Comparison of ENCODE assay signal across 22 cellular contexts in genomic region chr14:69504775-69505174, GRCh38. TPM values are rescaled to one million over a fixed set of nuclear protein-coding genes. Genes with fewer than 3 reads are reported as not detected.
A peak's percentile ranks its signal among the peaks of the same experiment; 100 is the strongest.
DNase-seq lines count a peak whose midpoint lies in the region; ATAC-seq, FAIRE-seq and TF ChIP-seq lines count a peak whose summit lies in the region.
"Had no signal": no experiment of that assay in that cellular context is flagged by ENCODE, and none has a peak within 500 bp of the region (broad histone marks: within the 10 kb centered on the region; RNA-seq: fewer than 3 reads in every experiment).

No MANE protein-coding gene starts in this region.

- H2BK120ac ChIP-seq in trophoblast cell (ENCODE audit: insufficient read depth, low read length, poor library complexity): no peak overlapping the region

- H3K4me3 Mint-ChIP-seq in activated naive CD8-positive, alpha-beta T cell treated with anti-CD3 and anti-CD28 coated beads, Interleukin-2, amount 50 U/mL, for 24 hours: no peak overlapping the region
- H3K4me3 Mint-ChIP-seq: B cell; CD8-positive, alpha-beta T cell; HFFc6 had no signal

- DNase-seq in G401 (ENCODE audit: low spot score) (peak; percentile 82), Karpas-422 (no peak), cerebellar cortex (ENCODE audit: low spot score) (peak; percentile 77), kidney (peak; percentile 2), trophoblast cell (no peak), COLO668 (lab: John Stamatoyannopoulos, UW; ENCODE audit: unreplicated experiment) (no peak)
- no peak for DNase-seq in activated naive CD8-positive, alpha-beta T cell treated with anti-CD3 and anti-CD28 coated beads, Interleukin-2, amount 50 U/mL, for 24 hours
- DNase-seq: CD8-positive, alpha-beta T cell; COR-L47; DMS 273 treated with DMSO at 0.1 percent for 48 hours; DMS53; DND-41; EL; GM23248; HFFc6 had no signal

- H3K4me2 ChIP-seq in Karpas-422 (ENCODE audit: low read depth, low read length, poor library complexity, severe bottlenecking) (no peak overlapping the region), trophoblast cell (ENCODE audit: low read length) (no peak overlapping the region)
- H3K4me2 ChIP-seq: BLaER1 treated with 17β-estradiol and CSF1 and Interleukin-3, amounts not matched to agents 10 nM and 100 nM had no signal

- no peak overlapping the region for H4K12ac ChIP-seq in trophoblast cell (ENCODE audit: low read depth, low read length)

- no peak overlapping the region for H3K18ac ChIP-seq in trophoblast cell (ENCODE audit: low read length)

- no peaks in the 10 kb centered on the region for H3K9me3 Mint-ChIP-seq in activated naive CD8-positive, alpha-beta T cell treated with anti-CD3 and anti-CD28 coated beads, Interleukin-2, amount 50 U/mL, for 24 hours
- H3K9me3 Mint-ChIP-seq: CD8-positive, alpha-beta T cell; HFFc6 had no signal

- no peaks in the 10 kb centered on the region for H3K79me2 ChIP-seq in Karpas-422 (ENCODE audit: low read length)
- no peaks in the 10 kb centered on the region for H3K79me2 ChIP-seq in trophoblast cell (ENCODE audit: control insufficient read depth, insufficient read depth, low read length, poor library complexity)

- intact Hi-C loops in kidney (cut with DNase I): no loop called here

- H3K23ac ChIP-seq in trophoblast cell (ENCODE audit: low read length): no peak overlapping the region

- H3K36me3 ChIP-seq in Karpas-422 (ENCODE audit: insufficient read depth, low read length) (no peaks in the 10 kb centered on the region), kidney (ENCODE audit: control insufficient read depth in 1 of 2, insufficient read depth in 2 of 2, low read length in 2 of 2) (no peaks in the 10 kb centered on the region), trophoblast cell (ENCODE audit: control insufficient read depth in 1 of 2, insufficient read depth in 2 of 2, low read length in 2 of 2) (no peaks in the 10 kb centered on the region)
- H3K36me3 ChIP-seq: BLaER1 treated with 17β-estradiol and CSF1 and Interleukin-3, amounts not matched to agents 10 nM and 100 nM had no signal

- in situ Hi-C loops in G401 (cut with HindIII; ENCODE audit: low sequenced_read_pairs): no loop called here

- H3K4me3 ChIP-seq in Karpas-422 (ENCODE audit: low read length): no peak overlapping the region
- H3K4me3 ChIP-seq in kidney (ENCODE audit: low read length in 2 of 2): no peak overlapping the region
- no peak overlapping the region for H3K4me3 ChIP-seq in trophoblast cell (ENCODE audit: low read depth, low read length)
- H3K4me3 ChIP-seq: BLaER1 treated with 17β-estradiol and CSF1 and Interleukin-3, amounts not matched to agents 10 nM and 100 nM; GM23248 had no signal

- H3K14ac ChIP-seq in trophoblast cell (ENCODE audit: low read length): no peak overlapping the region

- H3K9me2 ChIP-seq in Karpas-422 (replicated peaks; ENCODE audit: insufficient read depth, low read length): no peaks in the 10 kb centered on the region

- H3K4ac ChIP-seq in trophoblast cell (ENCODE audit: low read depth, low read length): no peak overlapping the region

- no peak overlapping the region for H2BK5ac ChIP-seq in trophoblast cell (ENCODE audit: low read depth, low read length, poor library complexity)

- no peak for FAIRE-seq in kidney (lab: Jason Lieb, UNC)
- FAIRE-seq: G401.6, GM12891, GM19239 had no signal

- TF ChIP-seq CTCF in kidney (IDR thresholded peaks at IDR 0.05; ENCODE audit: borderline replicate concordance, extremely low read depth, insufficient read depth): no peak

- no peak for ATAC-seq in activated naive CD8-positive, alpha-beta T cell treated with anti-CD3 and anti-CD28 coated beads, Interleukin-2, amount 50 U/mL, for 24 hours
- ATAC-seq: CD8-positive, alpha-beta T cell had no signal

- H2BK12ac ChIP-seq in trophoblast cell (ENCODE audit: low read length): no peak overlapping the region

- no peak overlapping the region for H3K27ac Mint-ChIP-seq in activated naive CD8-positive, alpha-beta T cell treated with anti-CD3 and anti-CD28 coated beads, Interleukin-2, amount 50 U/mL, for 24 hours
- H3K27ac Mint-ChIP-seq: B cell; CD8-positive, alpha-beta T cell; HFFc6 had no signal

- H4K8ac ChIP-seq in trophoblast cell (ENCODE audit: low read depth, low read length): no peak overlapping the region

- WGBS in trophoblast cell (ENCODE audit: extremely low coverage, insufficient coverage, insufficient read length): no CpG with 5 or more reads among the region's 1 CpG

- no peaks in the 10 kb centered on the region for H3K4me1 Mint-ChIP-seq in activated naive CD8-positive, alpha-beta T cell treated with anti-CD3 and anti-CD28 coated beads, Interleukin-2, amount 50 U/mL, for 24 hours
- H3K4me1 Mint-ChIP-seq: B cell had no signal

- H2AFZ ChIP-seq in Karpas-422 (ENCODE audit: low read length): no peak overlapping the region
- H2AFZ ChIP-seq in trophoblast cell (ENCODE audit: insufficient read depth, low read length, poor library complexity): no peak overlapping the region
- H2AFZ ChIP-seq: GM23248 had no signal

- H3K79me1 ChIP-seq in trophoblast cell (ENCODE audit: low read length): no peaks in the 10 kb centered on the region

- H3K9ac ChIP-seq in Karpas-422 (ENCODE audit: low read length) (peak overlapping the region; percentile 3; the same call in 1 of the 2 replicates), kidney (ENCODE audit: low read length in 2 of 2) (no peak overlapping the region), trophoblast cell (ENCODE audit: low read length) (no peak overlapping the region)
- H3K9ac ChIP-seq: BLaER1 treated with 17β-estradiol and CSF1 and Interleukin-3, amounts not matched to agents 10 nM and 100 nM; GM23248 had no signal

- H4K91ac ChIP-seq in trophoblast cell (ENCODE audit: low read depth, low read length): no peak overlapping the region

- H4K20me1 ChIP-seq in Karpas-422 (ENCODE audit: insufficient read depth, low read depth, low read length): no peaks in the 10 kb centered on the region
- H4K20me1 ChIP-seq: BLaER1 treated with 17β-estradiol and CSF1 and Interleukin-3, amounts not matched to agents 10 nM and 100 nM had no signal

- no peaks in the 10 kb centered on the region for H3K27me3 Mint-ChIP-seq in activated naive CD8-positive, alpha-beta T cell treated with anti-CD3 and anti-CD28 coated beads, Interleukin-2, amount 50 U/mL, for 24 hours

- H3K4me1 ChIP-seq in Karpas-422 (ENCODE audit: low read length): no peaks in the 10 kb centered on the region
- H3K4me1 ChIP-seq in kidney (ENCODE audit: control insufficient read depth in 1 of 2, insufficient read depth in 1 of 2, low read depth in 1 of 2, low read length in 2 of 2): peaks cover 0 to 2% of the 10 kb centered on the region in 2 donors
- H3K4me1 ChIP-seq in trophoblast cell (ENCODE audit: control insufficient read depth in 1 of 2, insufficient read depth in 2 of 2, low read length in 2 of 2): no peaks in the 10 kb centered on the region
- H3K4me1 ChIP-seq: BLaER1 treated with 17β-estradiol and CSF1 and Interleukin-3, amounts not matched to agents 10 nM and 100 nM had no signal

- H3K9me3 ChIP-seq in Karpas-422 (ENCODE audit: low read length): no peaks in the 10 kb centered on the region
- peaks cover 0 to 2% of the 10 kb centered on the region in 2 donors for H3K9me3 ChIP-seq in kidney (ENCODE audit: control insufficient read depth in 1 of 2, low read length in 2 of 2)
- no peaks in the 10 kb centered on the region for H3K9me3 ChIP-seq in trophoblast cell (ENCODE audit: insufficient read depth, low read depth, low read length)
- H3K9me3 ChIP-seq: BLaER1 treated with 17β-estradiol and CSF1 and Interleukin-3, amounts not matched to agents 10 nM and 100 nM had no signal

- no peak overlapping the region for H2AK5ac ChIP-seq in trophoblast cell (ENCODE audit: low read length)

- H3K36me3 Mint-ChIP-seq in activated naive CD8-positive, alpha-beta T cell treated with anti-CD3 and anti-CD28 coated beads, Interleukin-2, amount 50 U/mL, for 24 hours (ENCODE audit: low read depth): no peaks in the 10 kb centered on the region
- H3K36me3 Mint-ChIP-seq: CD8-positive, alpha-beta T cell had no signal

- H3K27me3 ChIP-seq in Karpas-422 (ENCODE audit: low read length) (no peaks in the 10 kb centered on the region), trophoblast cell (ENCODE audit: insufficient read depth, low read length) (no peaks in the 10 kb centered on the region)
- H3K27me3 ChIP-seq: BLaER1 treated with 17β-estradiol and CSF1 and Interleukin-3, amounts not matched to agents 10 nM and 100 nM had no signal

- H3K27ac ChIP-seq in Karpas-422 (ENCODE audit: low read length) (no peak overlapping the region), kidney (ENCODE audit: low read depth in 2 of 2, low read length in 2 of 2) (no peak overlapping the region), trophoblast cell (ENCODE audit: low read depth, low read length) (no peak overlapping the region)
- H3K27ac ChIP-seq: BLaER1 treated with 17β-estradiol and CSF1 and Interleukin-3, amounts not matched to agents 10 nM and 100 nM; GM23248 had no signal

RNA-seq across cellular contexts. Expression of gene PLEKHD1, which starts 20.2 kb away (rescaled TPM):
- 0.31 TPM in 1 of 2 replicates, not detected in the other for total RNA-seq in G401 (2014; rRNA removed; shearing (Covaris generic))
- 0.41 TPM in 1 of 2 replicates, not detected in the other for total RNA-seq in Karpas-422 (2014; rRNA removed; shearing (Covaris generic); ENCODE audit: low replicate concordance)
- 0.25 TPM for total RNA-seq in kidney
- 3.4 TPM for polyA plus RNA-seq in kidney (ENCODE audit: insufficient read depth, low read depth, low replicate concordance)
- 0.10 and 0.11 TPM in 2 replicates for polyA plus RNA-seq in trophoblast cell (2013)
- total RNA-seq: A172, GM23248, HT-29 had no signal
- polyA plus RNA-seq: GM23248 had no signal

Comparison
In these comparisons a context has a peak if more than half of its experiments do, and no peak if none do; other contexts are left out.
1. DNase-seq: peak in G401 (single experiment), cerebellar cortex (single experiment) and kidney (single experiment); none in Karpas-422 (single experiment), trophoblast cell (0 of 2), activated naive CD8-positive, alpha-beta T cell treated with anti-CD3 and anti-CD28 coated beads, Interleukin-2, amount 50 U/mL, for 24 hours (single experiment) and COLO668 (single experiment).